ENCODE assay signal across 22 cellular contexts in the genomic region with DNA sequence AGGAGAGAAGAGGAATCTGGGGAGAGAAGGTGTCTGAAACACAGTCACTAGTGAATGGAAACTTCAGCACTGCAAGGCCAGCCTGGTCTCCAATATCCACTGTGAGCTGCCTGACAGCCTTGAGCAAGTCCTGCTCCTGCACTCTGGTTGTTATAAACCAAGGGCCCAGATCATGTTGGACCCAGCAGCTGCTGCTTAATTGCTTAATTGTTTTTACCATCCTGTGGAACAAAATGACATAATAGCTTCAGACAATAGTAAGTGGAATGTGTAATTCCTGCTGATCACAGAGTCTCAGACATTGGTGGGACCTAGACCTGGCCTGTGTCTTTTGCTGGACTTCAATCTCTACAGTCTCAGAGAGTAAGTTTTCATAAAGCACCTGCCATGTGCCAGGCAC.
"Had no signal": no experiment of that assay in that cellular context is flagged by ENCODE, and none has a peak within 500 bp of the region (broad histone marks: within the 10 kb centered on the region; RNA-seq: fewer than 3 reads in every experiment).

No MANE protein-coding gene starts in this region.

- H3K27ac Mint-ChIP-seq: natural killer cell; stimulated activated naive B cell treated with anti-CD40 and anti-IgM and Interleukin-4, amounts not matched to agents 10 μg/mL and 1 μg/mL and 100 μg/mL, for 72 hours had no signal

- H3K36me3 Mint-ChIP-seq: natural killer cell; stimulated activated naive B cell treated with anti-CD40 and anti-IgM and Interleukin-4, amounts not matched to agents 10 μg/mL and 1 μg/mL and 100 μg/mL, for 72 hours had no signal

- H3K4me1 ChIP-seq: gastrocnemius medialis, heart right ventricle, spleen, testis, tibial nerve had no signal

- ATAC-seq: esophagus mucosa; gastrocnemius medialis; heart right ventricle; left lobe of liver; natural killer cell; sciatic nerve; stimulated activated naive B cell treated with anti-CD40 and anti-IgM and Interleukin-4, amounts not matched to agents 10 μg/mL and 1 μg/mL and 100 μg/mL, for 72 hours; stimulated activated naive CD8-positive, alpha-beta T cell treated with anti-CD3 and anti-CD28 coated beads, Interleukin-15, amount 100 ng/mL, for 72 hours had no signal

- H3K27me3 ChIP-seq: gastrocnemius medialis, heart right ventricle, spleen, testis, tibial nerve had no signal

- H3K9me3 Mint-ChIP-seq: neural crest cell had no signal

- H3K27ac ChIP-seq: coronary artery, dorsolateral prefrontal cortex, gastrocnemius medialis, heart right ventricle, spleen, testis, tibial nerve had no signal

- H3K4me1 Mint-ChIP-seq: natural killer cell; stimulated activated naive B cell treated with anti-CD40 and anti-IgM and Interleukin-4, amounts not matched to agents 10 μg/mL and 1 μg/mL and 100 μg/mL, for 72 hours; stimulated activated naive CD8-positive, alpha-beta T cell treated with anti-CD3 and anti-CD28 coated beads, Interleukin-15, amount 100 ng/mL, for 72 hours had no signal

- H3K4me3 Mint-ChIP-seq: natural killer cell; neural crest cell; stimulated activated naive B cell treated with anti-CD40 and anti-IgM and Interleukin-4, amounts not matched to agents 10 μg/mL and 1 μg/mL and 100 μg/mL, for 72 hours; stimulated activated naive CD8-positive, alpha-beta T cell treated with anti-CD3 and anti-CD28 coated beads, Interleukin-15, amount 100 ng/mL, for 72 hours had no signal

- H3K36me3 ChIP-seq: gastrocnemius medialis, heart right ventricle, spleen, tibial nerve had no signal

- H3K9me3 ChIP-seq: gastrocnemius medialis, heart right ventricle, spleen, testis, tibial nerve had no signal

- FAIRE-seq: islet of Langerhans had no signal

- H3K4me3 ChIP-seq: coronary artery, dorsolateral prefrontal cortex, gastrocnemius medialis, heart right ventricle, spleen, testis, tibial nerve had no signal

- DNase-seq: dorsolateral prefrontal cortex; effector CD8-positive, alpha-beta T cell; gastrocnemius medialis; heart right ventricle; hypothalamus; mammary epithelial cell; natural killer cell; posterior cingulate gyrus; spleen; stimulated activated CD4-positive, alpha-beta T cell treated with anti-CD3 and anti-CD28 coated beads, Interleukin-15, amount 100 ng/mL, for 24 hours; stimulated activated CD4-positive, alpha-beta T cell treated with anti-CD3 and anti-CD28 coated beads, Interleukin-1b, Interleukin-23, amount 100 ng/mL, for 48 hours; stimulated activated CD4-positive, alpha-beta T cell treated with anti-CD3 and anti-CD28 coated beads, Interleukin-4, amount 100 ng/mL, for 24 hours; stimulated activated naive B cell treated with anti-CD40 and anti-IgM and Interleukin-4, amounts not matched to agents 10 μg/mL and 1 μg/mL and 100 μg/mL, for 72 hours; stimulated activated naive CD8-positive, alpha-beta T cell treated with anti-CD3 and anti-CD28 coated beads, Interleukin-15, amount 100 ng/mL, for 72 hours; testis had no signal
